Comparison of ENCODE assay signal across 24 cellular contexts in genomic region chr11:97764605-97765004, GRCh38.
A peak's percentile ranks its signal among the peaks of the same experiment; 100 is the strongest.
DNase-seq lines count a peak whose midpoint lies in the region; ATAC-seq and TF ChIP-seq lines count a peak whose summit lies in the region.
"Had no signal": no experiment of that assay in that cellular context is flagged by ENCODE, and none has a peak within 500 bp of the region (broad histone marks: within the 10 kb centered on the region; RNA-seq: fewer than 3 reads in every experiment).

No MANE protein-coding gene starts in this region.

- ATAC-seq in stimulated activated effector memory CD8-positive, alpha-beta T cell treated with anti-CD3 and anti-CD28 coated beads, Interleukin-12 subunit alpha, Interleukin-12 subunit beta, amount 100 ng/mL, for 72 hours, result no peak
- ATAC-seq in T-helper 17 cell, result no peak
- ATAC-seq: CD8-positive, alpha-beta T cell; Panc1 had no signal

- no peaks in the 10 kb centered on the region for H3K79me2 ChIP-seq in MM.1S (ENCODE audit: low read length)

- H3K36me3 ChIP-seq in HAP-1 (replicated peaks), result no peaks in the 10 kb centered on the region
- no peaks in the 10 kb centered on the region for H3K36me3 ChIP-seq in MM.1S (replicated peaks; ENCODE audit: insufficient read depth, low read length)
- no peaks in the 10 kb centered on the region for H3K36me3 ChIP-seq in iPS-20b (ENCODE audit: insufficient read depth, low read depth, low read length)

- no peak overlapping the region for H3K9ac ChIP-seq in MM.1S (ENCODE audit: low read length)
- H3K9ac ChIP-seq in iPS-20b (ENCODE audit: low read depth, low read length), result no peak overlapping the region

- peaks cover 15% of the 10 kb centered on the region for H3K4me1 ChIP-seq in HAP-1
- no peaks in the 10 kb centered on the region for H3K4me1 ChIP-seq in MM.1S (ENCODE audit: low read length)
- peaks cover 10% of the 10 kb centered on the region; the same call in 1 of the 2 replicates for H3K4me1 ChIP-seq in iPS-20b (ENCODE audit: insufficient read depth, low read length)
- H3K4me1 ChIP-seq: Caco-2 had no signal

- H3K4me2 ChIP-seq in MM.1S (ENCODE audit: low read depth, low read length), result no peak overlapping the region

- H3K4me3 ChIP-seq in HAP-1 (no peak overlapping the region), MM.1S (ENCODE audit: low read length) (no peak overlapping the region), cardiac fibroblast (replicated peaks in 1 of 2; ENCODE audit: low read depth in 2 of 2, low read length in 2 of 2) (no peak overlapping the region), iPS-20b (ENCODE audit: low read length) (0 out of 2 replicates have a peak overlapping the region, but pooled peaks have one; percentile 22)

- H3K9me3 Mint-ChIP-seq in stimulated activated effector memory CD8-positive, alpha-beta T cell treated with anti-CD3 and anti-CD28 coated beads, Interleukin-12 subunit alpha, Interleukin-12 subunit beta, amount 100 ng/mL, for 72 hours, result peaks cover 13% of the 10 kb centered on the region

- no peaks in the 10 kb centered on the region for H4K20me1 ChIP-seq in MM.1S (ENCODE audit: insufficient read depth, low read length)

- no peaks in the 10 kb centered on the region for H3K9me2 ChIP-seq in MM.1S (replicated peaks; ENCODE audit: insufficient read depth, low read length)

- H3K36me3 Mint-ChIP-seq in stimulated activated effector memory CD8-positive, alpha-beta T cell treated with anti-CD3 and anti-CD28 coated beads, Interleukin-12 subunit alpha, Interleukin-12 subunit beta, amount 100 ng/mL, for 72 hours, result no peaks in the 10 kb centered on the region
- no peaks in the 10 kb centered on the region for H3K36me3 Mint-ChIP-seq in T-helper 17 cell (ENCODE audit: low read depth)
- H3K36me3 Mint-ChIP-seq: CD8-positive, alpha-beta T cell had no signal

- DNase-seq in HAP-1 (ENCODE audit: low spot score in 2 of 2), result peak; percentile 25 to 97
- DNase-seq in MM.1S, result no peak
- peak; percentile 4 to 24 for DNase-seq in cardiac fibroblast (ENCODE audit: low read depth in 2 of 2)
- DNase-seq in stimulated activated effector memory CD8-positive, alpha-beta T cell treated with anti-CD3 and anti-CD28 coated beads, Interleukin-12 subunit alpha, Interleukin-12 subunit beta, amount 100 ng/mL, for 72 hours (ENCODE audit: low spot score in 2 of 2), result no peak
- no peak for DNase-seq in glomerular visceral epithelial cell (ENCODE audit: extremely low spot score)
- DNase-seq in 8988T, result no peak
- no peak for DNase-seq in T-helper 17 cell
- DNase-seq: Caco-2; CD8-positive, alpha-beta T cell; DMS79; GF-D8; HCEC 1CT; Karpas-422; NCI-H1105; NCI-H1436 treated with DMSO at 0.1 percent for 48 hours; NCI-H187 treated with DMSO at 0.1 percent for 48 hours; NCI-H446 treated with DMSO at 0.1 percent for 48 hours; NCI-H526; SHP77 treated with DMSO at 0.1 percent for 48 hours had no signal

- H3K27me3 Mint-ChIP-seq in T-helper 17 cell, result no peaks in the 10 kb centered on the region
- H3K27me3 Mint-ChIP-seq: B cell had no signal

- no peak overlapping the region for H3K27ac Mint-ChIP-seq in stimulated activated effector memory CD8-positive, alpha-beta T cell treated with anti-CD3 and anti-CD28 coated beads, Interleukin-12 subunit alpha, Interleukin-12 subunit beta, amount 100 ng/mL, for 72 hours
- no peak overlapping the region for H3K27ac Mint-ChIP-seq in T-helper 17 cell
- H3K27ac Mint-ChIP-seq: B cell; CD8-positive, alpha-beta T cell had no signal

- no peaks in the 10 kb centered on the region for H3K4me1 Mint-ChIP-seq in stimulated activated effector memory CD8-positive, alpha-beta T cell treated with anti-CD3 and anti-CD28 coated beads, Interleukin-12 subunit alpha, Interleukin-12 subunit beta, amount 100 ng/mL, for 72 hours
- no peaks in the 10 kb centered on the region for H3K4me1 Mint-ChIP-seq in T-helper 17 cell
- H3K4me1 Mint-ChIP-seq: B cell had no signal

- H2AFZ ChIP-seq in MM.1S (ENCODE audit: low read length), result 0 out of 2 replicates have a peak overlapping the region, but pooled peaks have one; percentile 12

- H3K27me3 ChIP-seq in HAP-1 (ENCODE audit: low read depth) (no peaks in the 10 kb centered on the region), MM.1S (replicated peaks; ENCODE audit: insufficient read depth, low read length) (no peaks in the 10 kb centered on the region), iPS-20b (ENCODE audit: insufficient read depth, low read length) (no peaks in the 10 kb centered on the region)

- no peak overlapping the region for H3K4me3 Mint-ChIP-seq in stimulated activated effector memory CD8-positive, alpha-beta T cell treated with anti-CD3 and anti-CD28 coated beads, Interleukin-12 subunit alpha, Interleukin-12 subunit beta, amount 100 ng/mL, for 72 hours
- H3K4me3 Mint-ChIP-seq in T-helper 17 cell, result no peak overlapping the region
- H3K4me3 Mint-ChIP-seq: B cell; CD8-positive, alpha-beta T cell had no signal

- H3K9me3 ChIP-seq in HAP-1 (no peaks in the 10 kb centered on the region), MM.1S (replicated peaks; ENCODE audit: insufficient read depth, low read length) (no peaks in the 10 kb centered on the region), iPS-20b (ENCODE audit: insufficient read depth, low read depth, low read length) (peaks cover 4% of the 10 kb centered on the region; the same call in 1 of the 2 replicates), T-helper 17 cell (ENCODE audit: control insufficient read depth, low read length, poor library complexity, severe bottlenecking) (no peaks in the 10 kb centered on the region)
- H3K9me3 ChIP-seq: Caco-2 had no signal

- in situ Hi-C loops in HAP-1 (cut with MboI; ENCODE audit: low sequenced_read_pairs), result no loop called here

- no peak overlapping the region for H3K27ac ChIP-seq in MM.1S (ENCODE audit: low read length)
- H3K27ac ChIP-seq in iPS-20b (ENCODE audit: low read length), result no peak overlapping the region
- H3K27ac ChIP-seq: C4-2B, RWPE1 had no signal

- H3F3A ChIP-seq in MM.1S (ENCODE audit: insufficient read depth, low read length), result no peaks in the 10 kb centered on the region

- TF ChIP-seq CTCF in MM.1S (IDR thresholded peaks at IDR 0.05; ENCODE audit: low read length), result no peak
- no peak for TF ChIP-seq CTCF in cardiac fibroblast (IDR thresholded peaks at IDR 0.05; ENCODE audit: low read depth, low read length)

Comparison
In these comparisons a context has a peak if more than half of its experiments do, and no peak if none do; other contexts are left out.
1. DNase-seq: peak in HAP-1 (2 of 2) and cardiac fibroblast (2 of 2); none in MM.1S (single experiment), stimulated activated effector memory CD8-positive, alpha-beta T cell treated with anti-CD3 and anti-CD28 coated beads, Interleukin-12 subunit alpha, Interleukin-12 subunit beta, amount 100 ng/mL, for 72 hours (0 of 2), glomerular visceral epithelial cell (single experiment), 8988T (single experiment) and T-helper 17 cell (0 of 3).